16 cellular contexts compared by ENCODE assay signal in genomic region chr15:69540622-69541021, GRCh38.
DNase-seq lines count a peak whose midpoint lies in the region; ATAC-seq and TF ChIP-seq lines count a peak whose summit lies in the region.
"Had no signal": no experiment of that assay in that cellular context is flagged by ENCODE, and none has a peak within 500 bp of the region (broad histone marks: within the 10 kb centered on the region; RNA-seq: fewer than 3 reads in every experiment).

No MANE protein-coding gene starts in this region.

- H3K4me1 ChIP-seq in neural progenitor cell = peaks cover 29% of the 10 kb centered on the region
- no peaks in the 10 kb centered on the region for H3K4me1 ChIP-seq in A673 (ENCODE audit: insufficient read depth, low read length, poor library complexity, severe bottlenecking)
- H3K4me1 ChIP-seq in right cardiac atrium (ENCODE audit: control insufficient read depth, insufficient read depth, low read length) = no peaks in the 10 kb centered on the region
- H3K4me1 ChIP-seq: tibial nerve had no signal

- H3K79me2 ChIP-seq in neural progenitor cell (ENCODE audit: low read depth) = no peaks in the 10 kb centered on the region

- peaks cover 9% of the 10 kb centered on the region for H3K27me3 Mint-ChIP-seq in neural progenitor cell (ENCODE audit: insufficient read depth, low read depth)

- DNase-seq in NCI-H1417 (lab: John Stamatoyannopoulos, UW) (peak; percentile 34 to 79 (median 72)), NCI-H1417 treated with DMSO at 0.1 percent for 48 hours (lab: John Stamatoyannopoulos, UW) (no peak), NCI-H1694 (lab: John Stamatoyannopoulos, UW) (peak; percentile 82), RPMI7951 (ENCODE audit: low read depth) (peak; percentile 31), neural progenitor cell (ENCODE audit: low spot score) (no peak), A673 (ENCODE audit: low spot score) (no peak), right cardiac atrium (no peak)
- DNase-seq: activated CD4-positive, alpha-beta T cell treated with anti-CD3 and anti-CD28 coated beads for 4 hours; activated naive CD4-positive, alpha-beta T cell treated with Interleukin-2 at 50 U/mL for 16 hours; left colon; mucosa of descending colon; MV-4-11 had no signal

- no peak overlapping the region for H3K9ac ChIP-seq in neural progenitor cell

- no peaks in the 10 kb centered on the region for H3F3A ChIP-seq in neural progenitor cell (ENCODE audit: low read depth)

- ATAC-seq in GM21381 (IDR thresholded peaks at IDR 0.05; ENCODE audit: unreplicated experiment) (no peak), right cardiac atrium (no peak)
- ATAC-seq: left colon; mucosa of descending colon; stimulated activated effector memory CD8-positive, alpha-beta T cell treated with anti-CD3 and anti-CD28 coated beads, Interleukin-12 subunit alpha, Interleukin-12 subunit beta, amount 100 ng/mL, for 72 hours had no signal

- H3K36me3 ChIP-seq in neural progenitor cell = no peaks in the 10 kb centered on the region
- no peaks in the 10 kb centered on the region for H3K36me3 ChIP-seq in A673 (ENCODE audit: insufficient read depth, low read length, poor library complexity, severe bottlenecking)
- H3K36me3 ChIP-seq: tibial nerve had no signal

- no peaks in the 10 kb centered on the region for H3K36me3 Mint-ChIP-seq in neural progenitor cell
- H3K36me3 Mint-ChIP-seq: stimulated activated effector memory CD8-positive, alpha-beta T cell treated with anti-CD3 and anti-CD28 coated beads, Interleukin-12 subunit alpha, Interleukin-12 subunit beta, amount 100 ng/mL, for 72 hours had no signal

- no peaks in the 10 kb centered on the region for H4K20me1 ChIP-seq in neural progenitor cell (ENCODE audit: low read depth)

- H3K27ac ChIP-seq in neural progenitor cell = no peak overlapping the region
- no peak overlapping the region for H3K27ac ChIP-seq in A673 (ENCODE audit: low read depth, low read length, poor library complexity, severe bottlenecking)
- no peak overlapping the region for H3K27ac ChIP-seq in right cardiac atrium (ENCODE audit: low read length)
- H3K27ac ChIP-seq: C4-2B, tibial nerve had no signal

- no peak overlapping the region for H3K4me3 ChIP-seq in neural progenitor cell
- H3K4me3 ChIP-seq in A673 (ENCODE audit: low read depth, low read length, poor library complexity, severe bottlenecking) = no peak overlapping the region
- H3K4me3 ChIP-seq in right cardiac atrium (ENCODE audit: low read length) = no peak overlapping the region
- H3K4me3 ChIP-seq: mucosa of descending colon, tibial nerve had no signal

- intact Hi-C loops in A673 (cut with micrococcal nuclease; ENCODE audit: unreplicated experiment) = no loop called here
- intact Hi-C loops in right cardiac atrium (cut with DNase I) = no loop called here

- H3K27ac Mint-ChIP-seq in neural progenitor cell = peak overlapping the region; percentile 17
- H3K27ac Mint-ChIP-seq: stimulated activated effector memory CD8-positive, alpha-beta T cell treated with anti-CD3 and anti-CD28 coated beads, Interleukin-12 subunit alpha, Interleukin-12 subunit beta, amount 100 ng/mL, for 72 hours had no signal

- TF ChIP-seq CTCF in neural progenitor cell (IDR thresholded peaks at IDR 0.05) (no peak), A673 (conservative IDR thresholded peaks at IDR 0.05; ENCODE audit: low read depth, low read length) (no peak)

- H3K27me3 ChIP-seq in neural progenitor cell (no peaks in the 10 kb centered on the region), A673 (replicated peaks; ENCODE audit: insufficient read depth, low read depth, low read length, poor library complexity) (no peaks in the 10 kb centered on the region), right cardiac atrium (ENCODE audit: control insufficient read depth, insufficient read depth) (no peaks in the 10 kb centered on the region)
- H3K27me3 ChIP-seq: tibial nerve had no signal

- H2AFZ ChIP-seq in neural progenitor cell (replicated peaks) = no peak overlapping the region

- no peak overlapping the region for H3K4me2 ChIP-seq in neural progenitor cell

- no peaks in the 10 kb centered on the region for H3K9me3 Mint-ChIP-seq in neural progenitor cell
- H3K9me3 Mint-ChIP-seq: stimulated activated effector memory CD8-positive, alpha-beta T cell treated with anti-CD3 and anti-CD28 coated beads, Interleukin-12 subunit alpha, Interleukin-12 subunit beta, amount 100 ng/mL, for 72 hours had no signal

- WGBS in right cardiac atrium = 57% methylated on average over 9 of the region's 9 CpGs

- peaks cover 40% of the 10 kb centered on the region for H3K4me1 Mint-ChIP-seq in neural progenitor cell
- H3K4me1 Mint-ChIP-seq: stimulated activated effector memory CD8-positive, alpha-beta T cell treated with anti-CD3 and anti-CD28 coated beads, Interleukin-12 subunit alpha, Interleukin-12 subunit beta, amount 100 ng/mL, for 72 hours had no signal

- CTCF ChIA-PET in A673 (lab: Charles Lee) = no interaction called here

- BruUV-seq in A673 (replicated peaks; lab: Mats Ljungman, UMichigan) = no TSS peak

- POLR2A ChIA-PET in A673 (lab: Charles Lee; ENCODE audit: low non-redundant PET) = interaction anchor here (0.6 kb wide), 1 partner anchor 68 kb away, joined by 5 read pairs; no protein-coding TSS in a partner anchor

- H3K9me3 ChIP-seq in neural progenitor cell (ENCODE audit: low read depth) = no peaks in the 10 kb centered on the region
- H3K9me3 ChIP-seq in A673 (ENCODE audit: low read depth, low read length, poor library complexity, severe bottlenecking) = no peaks in the 10 kb centered on the region
- H3K9me3 ChIP-seq in right cardiac atrium (ENCODE audit: control insufficient read depth, low read length) = no peaks in the 10 kb centered on the region
- H3K9me3 ChIP-seq: mucosa of descending colon, tibial nerve had no signal

- H3K4me3 Mint-ChIP-seq in neural progenitor cell = no peak overlapping the region
- H3K4me3 Mint-ChIP-seq: stimulated activated effector memory CD8-positive, alpha-beta T cell treated with anti-CD3 and anti-CD28 coated beads, Interleukin-12 subunit alpha, Interleukin-12 subunit beta, amount 100 ng/mL, for 72 hours had no signal

Comparison
In these comparisons a context has a peak if more than half of its experiments do, and no peak if none do; other contexts are left out.
1. DNase-seq: peak in NCI-H1417 (3 of 3), NCI-H1694 (single experiment) and RPMI7951 (single experiment); none in NCI-H1417 treated with DMSO at 0.1 percent for 48 hours (single experiment), neural progenitor cell (single experiment), A673 (single experiment) and right cardiac atrium (0 of 3).